9 cellular contexts compared by ENCODE assay signal in the genomic region with DNA sequence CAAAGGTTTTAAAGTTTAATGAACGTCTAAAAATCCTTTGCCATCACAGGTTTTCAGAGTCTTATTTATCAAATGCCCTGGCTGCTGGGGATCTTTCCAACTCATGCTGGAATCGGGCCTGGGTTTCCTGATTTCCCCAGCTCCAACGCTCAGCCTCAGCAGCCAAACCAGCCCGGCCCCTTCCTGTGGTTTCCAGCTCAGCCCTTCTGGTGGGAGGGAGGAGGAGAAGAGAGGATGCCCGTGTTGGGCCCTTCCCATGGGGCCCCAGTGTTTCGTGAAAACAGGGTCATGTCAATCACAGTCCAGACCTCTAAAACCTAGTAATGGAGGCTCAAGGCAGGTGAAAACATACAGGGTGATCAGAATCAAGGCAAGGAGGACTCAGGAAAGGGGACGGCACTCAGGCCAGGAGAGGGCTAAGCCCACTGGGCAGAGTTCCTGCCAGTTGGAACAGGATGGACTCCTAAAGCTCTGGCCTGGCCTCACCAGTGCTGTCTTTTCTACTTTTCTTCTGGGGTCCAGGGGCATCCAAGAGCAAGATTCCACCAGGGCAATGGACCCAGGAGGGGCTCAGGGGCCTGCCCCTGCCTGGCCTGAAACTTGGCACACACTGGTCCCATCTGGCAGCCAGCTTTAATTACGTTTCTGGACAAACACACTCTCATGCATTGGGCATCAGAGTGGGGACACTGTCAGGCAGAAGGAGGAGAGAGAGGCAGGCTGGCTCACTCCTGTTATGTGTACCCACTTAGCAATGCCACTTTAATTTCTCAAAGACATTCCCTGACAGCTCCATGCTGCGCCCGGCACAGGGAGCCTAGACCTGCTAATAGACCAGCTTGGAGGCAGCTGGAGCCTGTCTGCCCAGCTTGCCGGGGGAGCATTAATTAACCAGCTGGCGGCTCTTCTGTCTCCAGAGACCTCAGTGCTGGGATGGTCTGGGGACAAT.
A peak's percentile ranks its signal among the peaks of the same experiment; 100 is the strongest.
DNase-seq lines count a peak whose midpoint lies in the region; ATAC-seq, FAIRE-seq and TF ChIP-seq lines count a peak whose summit lies in the region.
"Had no signal": no experiment of that assay in that cellular context is flagged by ENCODE, and none has a peak within 500 bp of the region (broad histone marks: within the 10 kb centered on the region; RNA-seq: fewer than 3 reads in every experiment).

No MANE protein-coding gene starts in this region.

- H3K27me3 ChIP-seq in left lung = no peaks in the 10 kb centered on the region
- H3K27me3 ChIP-seq in upper lobe of left lung = no peaks in the 10 kb centered on the region

- peaks cover 11% of the 10 kb centered on the region for H3K4me1 Mint-ChIP-seq in activated naive CD4-positive, alpha-beta T cell treated with anti-CD3 and anti-CD28 coated beads, Interleukin-2, amount 10 ng/mL, durations not matched to agents 7 days and 5 days
- H3K4me1 Mint-ChIP-seq in WTC11 = 0 out of 2 replicates have a peak, but pooled peaks cover 2% of the 10 kb centered on the region

- POLR2A ChIA-PET in WTC11 (lab: Charles Lee) = no interaction called here

- TF ChIP-seq EP300 in upper lobe of left lung (IDR thresholded peaks at IDR 0.05) = no peak

- peak overlapping the region; percentile 63 for H3K27ac Mint-ChIP-seq in activated naive CD4-positive, alpha-beta T cell treated with anti-CD3 and anti-CD28 coated beads, Interleukin-2, amount 10 ng/mL, durations not matched to agents 7 days and 5 days
- no peak overlapping the region for H3K27ac Mint-ChIP-seq in WTC11
- H3K27ac Mint-ChIP-seq: activated T-cell treated with anti-CD3 and anti-CD28 coated beads, Interleukin-2, amount 50 U/mL, for 72 hours had no signal

- WGBS in upper lobe of left lung, 2 donors = 38 to 40% methylated on average over 12 of the region's 12 CpGs

- H3K27me3 Mint-ChIP-seq in activated naive CD4-positive, alpha-beta T cell treated with anti-CD3 and anti-CD28 coated beads, Interleukin-2, amount 10 ng/mL, durations not matched to agents 7 days and 5 days = peaks cover 5% of the 10 kb centered on the region
- H3K27me3 Mint-ChIP-seq in WTC11 (ENCODE audit: low read depth) = peaks cover 10% of the 10 kb centered on the region

- no peak overlapping the region for H3K4me3 Mint-ChIP-seq in activated naive CD4-positive, alpha-beta T cell treated with anti-CD3 and anti-CD28 coated beads, Interleukin-2, amount 10 ng/mL, durations not matched to agents 7 days and 5 days
- no peak overlapping the region for H3K4me3 Mint-ChIP-seq in WTC11
- H3K4me3 Mint-ChIP-seq: activated T-cell treated with anti-CD3 and anti-CD28 coated beads, Interleukin-2, amount 50 U/mL, for 72 hours had no signal

- peak overlapping the region; percentile 34 to 61 for H3K27ac ChIP-seq in left lung
- H3K27ac ChIP-seq in upper lobe of left lung = peak overlapping the region; percentile 31 to 62 (median 44)

- intact Hi-C loops in left lung (cut with DNase I) = no loop called here

- TF ChIP-seq CTCF in WTC11 (IDR thresholded peaks at IDR 0.05) (no peak), left lung (IDR thresholded peaks at IDR 0.05) (no peak), upper lobe of left lung (IDR thresholded peaks at IDR 0.05) (no peak)

- H3K36me3 ChIP-seq in left lung = no peaks in the 10 kb centered on the region
- H3K36me3 ChIP-seq in upper lobe of left lung = no peaks in the 10 kb centered on the region

- FAIRE-seq in GM12892 (lab: Jason Lieb, UNC) = no peak

- peaks cover 4% of the 10 kb centered on the region for H3K9me3 Mint-ChIP-seq in activated naive CD4-positive, alpha-beta T cell treated with anti-CD3 and anti-CD28 coated beads, Interleukin-2, amount 10 ng/mL, durations not matched to agents 7 days and 5 days
- peaks cover 22% of the 10 kb centered on the region for H3K9me3 Mint-ChIP-seq in WTC11

- H3K9me3 ChIP-seq in left lung = peaks cover 0 to 17% of the 10 kb centered on the region in 2 donors
- peaks cover 3 to 12% (median 12%) of the 10 kb centered on the region in 4 donors for H3K9me3 ChIP-seq in upper lobe of left lung

- no peaks in the 10 kb centered on the region for H3K36me3 Mint-ChIP-seq in activated naive CD4-positive, alpha-beta T cell treated with anti-CD3 and anti-CD28 coated beads, Interleukin-2, amount 10 ng/mL, durations not matched to agents 7 days and 5 days
- H3K36me3 Mint-ChIP-seq in WTC11 = no peaks in the 10 kb centered on the region

- TF ChIP-seq POLR2A in upper lobe of left lung (IDR thresholded peaks at IDR 0.05) (no peak), GM12892 (IDR thresholded peaks at IDR 0.05; ENCODE audit: low read depth, low read length) (no peak)

- H3K4me1 ChIP-seq in left lung = peaks cover 13 to 29% of the 10 kb centered on the region in 2 donors
- peaks cover 14 to 28% (median 23%) of the 10 kb centered on the region in 4 donors for H3K4me1 ChIP-seq in upper lobe of left lung

- DNase-seq in activated naive CD4-positive, alpha-beta T cell treated with anti-CD3 and anti-CD28 coated beads, Interleukin-2, amount 10 ng/mL, durations not matched to agents 7 days and 5 days = no peak
- DNase-seq in activated naive CD4-positive, alpha-beta T cell treated with anti-CD3 and anti-CD28 coated beads, Interleukin-2, amount 50 U/mL, for 16 hours = no peak
- DNase-seq in WTC11 (ENCODE audit: low spot score) = no peak
- DNase-seq in left lung = peak in 1 of 2 donors; percentile 54
- DNase-seq in upper lobe of left lung = no peak
- DNase-seq in GM12892 (ENCODE audit: insufficient read length) = no peak
- no peak for DNase-seq in activated CD4-positive, alpha-beta T cell treated with anti-CD3 and anti-CD28 coated beads for 4 hours
- DNase-seq: activated T-cell treated with anti-CD3 and anti-CD28 coated beads, Interleukin-2, amount 50 U/mL, for 72 hours had no signal

- H3K4me3 ChIP-seq in left lung (no peak overlapping the region), upper lobe of left lung (no peak overlapping the region)

- ATAC-seq in WTC11 (peak; percentile 46), left lung (peak; percentile 70), upper lobe of left lung (ENCODE audit: low FRiP score in 2 of 2) (peak; percentile 11 to 77), GM19351 (IDR thresholded peaks at IDR 0.05; ENCODE audit: unreplicated experiment) (no peak)
- ATAC-seq: activated T-cell treated with anti-CD3 and anti-CD28 coated beads, Interleukin-2, amount 50 U/mL, for 72 hours had no signal

- CTCF ChIA-PET in activated naive CD4-positive, alpha-beta T cell treated with anti-CD3 and anti-CD28 coated beads, Interleukin-2, amount 10 ng/mL, durations not matched to agents 7 days and 5 days (lab: Charles Lee) = no interaction called here
- CTCF ChIA-PET in WTC11 (lab: Charles Lee) = interaction anchor here (0.8 to 1.3 kb wide), 2 partner anchors 192 to 198 kb away, joined by 3 to 5 read pairs; no protein-coding TSS in a partner anchor

TF ChIP-seq in WTC11, 78 proteins besides CTCF, POLR2A, EP300 and RAD21 (continues in another document):
- TF ChIP-seq, protein P1, sequence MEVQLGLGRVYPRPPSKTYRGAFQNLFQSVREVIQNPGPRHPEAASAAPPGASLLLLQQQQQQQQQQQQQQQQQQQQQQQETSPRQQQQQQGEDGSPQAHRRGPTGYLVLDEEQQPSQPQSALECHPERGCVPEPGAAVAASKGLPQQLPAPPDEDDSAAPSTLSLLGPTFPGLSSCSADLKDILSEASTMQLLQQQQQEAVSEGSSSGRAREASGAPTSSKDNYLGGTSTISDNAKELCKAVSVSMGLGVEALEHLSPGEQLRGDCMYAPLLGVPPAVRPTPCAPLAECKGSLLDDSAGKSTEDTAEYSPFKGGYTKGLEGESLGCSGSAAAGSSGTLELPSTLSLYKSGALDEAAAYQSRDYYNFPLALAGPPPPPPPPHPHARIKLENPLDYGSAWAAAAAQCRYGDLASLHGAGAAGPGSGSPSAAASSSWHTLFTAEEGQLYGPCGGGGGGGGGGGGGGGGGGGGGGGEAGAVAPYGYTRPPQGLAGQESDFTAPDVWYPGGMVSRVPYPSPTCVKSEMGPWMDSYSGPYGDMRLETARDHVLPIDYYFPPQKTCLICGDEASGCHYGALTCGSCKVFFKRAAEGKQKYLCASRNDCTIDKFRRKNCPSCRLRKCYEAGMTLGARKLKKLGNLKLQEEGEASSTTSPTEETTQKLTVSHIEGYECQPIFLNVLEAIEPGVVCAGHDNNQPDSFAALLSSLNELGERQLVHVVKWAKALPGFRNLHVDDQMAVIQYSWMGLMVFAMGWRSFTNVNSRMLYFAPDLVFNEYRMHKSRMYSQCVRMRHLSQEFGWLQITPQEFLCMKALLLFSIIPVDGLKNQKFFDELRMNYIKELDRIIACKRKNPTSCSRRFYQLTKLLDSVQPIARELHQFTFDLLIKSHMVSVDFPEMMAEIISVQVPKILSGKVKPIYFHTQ (CRISPR knock-in tag; IDR thresholded peaks at IDR 0.05) = no peak
- TF ChIP-seq TEAD4 (CRISPR knock-in tag; IDR thresholded peaks at IDR 0.05) = no peak
- TF ChIP-seq, protein P2, sequence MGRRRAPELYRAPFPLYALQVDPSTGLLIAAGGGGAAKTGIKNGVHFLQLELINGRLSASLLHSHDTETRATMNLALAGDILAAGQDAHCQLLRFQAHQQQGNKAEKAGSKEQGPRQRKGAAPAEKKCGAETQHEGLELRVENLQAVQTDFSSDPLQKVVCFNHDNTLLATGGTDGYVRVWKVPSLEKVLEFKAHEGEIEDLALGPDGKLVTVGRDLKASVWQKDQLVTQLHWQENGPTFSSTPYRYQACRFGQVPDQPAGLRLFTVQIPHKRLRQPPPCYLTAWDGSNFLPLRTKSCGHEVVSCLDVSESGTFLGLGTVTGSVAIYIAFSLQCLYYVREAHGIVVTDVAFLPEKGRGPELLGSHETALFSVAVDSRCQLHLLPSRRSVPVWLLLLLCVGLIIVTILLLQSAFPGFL (CRISPR knock-in tag; IDR thresholded peaks at IDR 0.05; ENCODE audit: borderline replicate concordance) = no peak
- no peak for TF ChIP-seq MYBL2 (CRISPR knock-in tag; IDR thresholded peaks at IDR 0.05)
- TF ChIP-seq, protein P3, sequence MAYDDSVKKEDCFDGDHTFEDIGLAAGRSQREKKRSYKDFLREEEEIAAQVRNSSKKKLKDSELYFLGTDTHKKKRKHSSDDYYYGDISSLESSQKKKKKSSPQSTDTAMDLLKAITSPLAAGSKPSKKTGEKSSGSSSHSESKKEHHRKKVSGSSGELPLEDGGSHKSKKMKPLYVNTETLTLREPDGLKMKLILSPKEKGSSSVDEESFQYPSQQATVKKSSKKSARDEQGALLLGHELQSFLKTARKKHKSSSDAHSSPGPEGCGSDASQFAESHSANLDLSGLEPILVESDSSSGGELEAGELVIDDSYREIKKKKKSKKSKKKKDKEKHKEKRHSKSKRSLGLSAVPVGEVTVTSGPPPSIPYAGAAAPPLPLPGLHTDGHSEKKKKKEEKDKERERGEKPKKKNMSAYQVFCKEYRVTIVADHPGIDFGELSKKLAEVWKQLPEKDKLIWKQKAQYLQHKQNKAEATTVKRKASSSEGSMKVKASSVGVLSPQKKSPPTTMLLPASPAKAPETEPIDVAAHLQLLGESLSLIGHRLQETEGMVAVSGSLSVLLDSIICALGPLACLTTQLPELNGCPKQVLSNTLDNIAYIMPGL (CRISPR knock-in tag; IDR thresholded peaks at IDR 0.05) = no peak
- TF ChIP-seq OVOL2 (CRISPR knock-in tag; IDR thresholded peaks at IDR 0.05; ENCODE audit: borderline replicate concordance) = no peak
